27 cellular contexts compared by ENCODE assay signal in the genomic region with DNA sequence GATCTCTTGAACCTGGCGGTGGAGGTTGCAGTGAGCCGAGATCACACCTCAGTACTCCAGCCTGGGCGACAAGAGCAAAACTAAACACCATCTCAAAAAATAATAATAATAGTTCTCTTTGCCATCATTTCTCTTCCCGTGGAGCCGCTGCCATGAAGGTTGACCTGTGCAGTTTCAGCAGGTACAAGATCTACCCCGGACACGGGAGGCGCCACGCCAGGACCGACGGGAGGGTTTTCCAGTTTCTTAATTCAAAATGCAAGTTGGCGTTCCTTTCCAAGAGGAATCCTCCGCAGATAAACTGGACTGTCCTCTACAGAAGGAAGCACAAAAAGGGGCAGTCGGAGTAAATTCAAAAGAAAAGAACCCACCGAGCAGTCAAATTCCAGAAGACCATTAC. TPM values are rescaled to one million over a fixed set of nuclear protein-coding genes. Genes with fewer than 3 reads are reported as not detected.
A peak's percentile ranks its signal among the peaks of the same experiment; 100 is the strongest.
DNase-seq lines count a peak whose midpoint lies in the region; ATAC-seq, FAIRE-seq and TF ChIP-seq lines count a peak whose summit lies in the region.
"Had no signal": no experiment of that assay in that cellular context is flagged by ENCODE, and none has a peak within 500 bp of the region (broad histone marks: within the 10 kb centered on the region; RNA-seq: fewer than 3 reads in every experiment).

No MANE protein-coding gene starts in this region.

- peak overlapping the region; percentile 49 for H3K27ac Mint-ChIP-seq in T-helper 2 cell treated with Interferon-gamma antibody and Interleukin-4, amounts not matched to agents 5 μg/mL and 100 μg/mL, for 36 hours
- peak overlapping the region; percentile 72 for H3K27ac Mint-ChIP-seq in activated naive CD4-positive, alpha-beta T cell treated with anti-CD3 and anti-CD28 coated beads, Interleukin-2, amount 50 U/mL, for 24 hours
- peak overlapping the region; percentile 53 to 100 (median 80) for H3K27ac Mint-ChIP-seq in naive thymus-derived CD8-positive, alpha-beta T cell

- no peaks in the 10 kb centered on the region for H3K36me3 Mint-ChIP-seq in T-helper 2 cell treated with Interferon-gamma antibody and Interleukin-4, amounts not matched to agents 5 μg/mL and 100 μg/mL, for 36 hours (ENCODE audit: low read depth)
- H3K36me3 Mint-ChIP-seq in activated naive CD4-positive, alpha-beta T cell treated with anti-CD3 and anti-CD28 coated beads, Interleukin-2, amount 50 U/mL, for 24 hours = no peaks in the 10 kb centered on the region
- H3K36me3 Mint-ChIP-seq in naive thymus-derived CD8-positive, alpha-beta T cell = no peaks in the 10 kb centered on the region

- H3K4me1 Mint-ChIP-seq in T-helper 2 cell treated with Interferon-gamma antibody and Interleukin-4, amounts not matched to agents 5 μg/mL and 100 μg/mL, for 36 hours (ENCODE audit: low read depth) = peaks cover 55% of the 10 kb centered on the region
- H3K4me1 Mint-ChIP-seq in activated naive CD4-positive, alpha-beta T cell treated with anti-CD3 and anti-CD28 coated beads, Interleukin-2, amount 50 U/mL, for 24 hours = peaks cover 77% of the 10 kb centered on the region
- H3K4me1 Mint-ChIP-seq in naive thymus-derived CD8-positive, alpha-beta T cell = peaks cover 25 to 77% (median 72%) of the 10 kb centered on the region in 4 donors

- peak overlapping the region; percentile 76 for H3K4me3 Mint-ChIP-seq in T-helper 2 cell treated with Interferon-gamma antibody and Interleukin-4, amounts not matched to agents 5 μg/mL and 100 μg/mL, for 36 hours
- peak overlapping the region; percentile 81 for H3K4me3 Mint-ChIP-seq in activated naive CD4-positive, alpha-beta T cell treated with anti-CD3 and anti-CD28 coated beads, Interleukin-2, amount 50 U/mL, for 24 hours
- peak overlapping the region in 2 of 10 donors; percentile 39 to 42 for H3K4me3 Mint-ChIP-seq in naive thymus-derived CD8-positive, alpha-beta T cell

- TF ChIP-seq POLR2A in GM12891 (IDR thresholded peaks at IDR 0.05; ENCODE audit: low read depth, low read length) = no peak

- no peak for DNase-seq in T-helper 2 cell treated with Interferon-gamma antibody and Interleukin-4, amounts not matched to agents 5 μg/mL and 100 μg/mL, for 36 hours (ENCODE audit: low spot score)
- DNase-seq in T-helper 2 cell (no peak), GM12891 (ENCODE audit: insufficient read length, low spot score) (no peak), Kasumi-1 (lab: John Stamatoyannopoulos, UW) (no peak)
- DNase-seq in activated naive CD4-positive, alpha-beta T cell treated with Interleukin-2 at 50 U/mL for 16 hours = no peak
- DNase-seq in naive thymus-derived CD8-positive, alpha-beta T cell = no peak
- DNase-seq: 8988T; ACHN; CD4-positive, CD25-positive, alpha-beta regulatory T cell; DMS 273 treated with DMSO at 0.1 percent for 48 hours; DMS79; EL; GDM1; NCI-H1048; NCI-H1417; NCI-H1694; NCI-H2029 treated with DMSO at 0.1 percent for 48 hours; NCI-H446 treated with DMSO at 0.1 percent for 48 hours; NCI-H526; NCI-H82; RPMI8226; SHP77 had no signal

- no peak for FAIRE-seq in GM12891 (lab: Jason Lieb, UNC)
- FAIRE-seq: GM12878 had no signal

- no peaks in the 10 kb centered on the region for H3K27me3 Mint-ChIP-seq in T-helper 2 cell treated with Interferon-gamma antibody and Interleukin-4, amounts not matched to agents 5 μg/mL and 100 μg/mL, for 36 hours (ENCODE audit: low read depth)
- H3K27me3 Mint-ChIP-seq in activated naive CD4-positive, alpha-beta T cell treated with anti-CD3 and anti-CD28 coated beads, Interleukin-2, amount 50 U/mL, for 24 hours = no peaks in the 10 kb centered on the region
- no peaks in the 10 kb centered on the region for H3K27me3 Mint-ChIP-seq in naive thymus-derived CD8-positive, alpha-beta T cell
- H3K27me3 Mint-ChIP-seq: CD4-positive, CD25-positive, alpha-beta regulatory T cell; IgD-negative memory B cell had no signal

- H3K9me3 Mint-ChIP-seq in T-helper 2 cell treated with Interferon-gamma antibody and Interleukin-4, amounts not matched to agents 5 μg/mL and 100 μg/mL, for 36 hours = no peaks in the 10 kb centered on the region
- H3K9me3 Mint-ChIP-seq in activated naive CD4-positive, alpha-beta T cell treated with anti-CD3 and anti-CD28 coated beads, Interleukin-2, amount 50 U/mL, for 24 hours = no peaks in the 10 kb centered on the region
- no peaks in the 10 kb centered on the region for H3K9me3 Mint-ChIP-seq in naive thymus-derived CD8-positive, alpha-beta T cell
- H3K9me3 Mint-ChIP-seq: IgD-negative memory B cell had no signal

- ATAC-seq in naive thymus-derived CD8-positive, alpha-beta T cell = no peak
- no peak for ATAC-seq in GM18868 (IDR thresholded peaks at IDR 0.05; ENCODE audit: unreplicated experiment)
- ATAC-seq: GM12878, HCT116 had no signal

- POLR2A ChIA-PET in naive thymus-derived CD8-positive, alpha-beta T cell (lab: Charles Lee) = interaction anchor here (3.4 kb wide), 1 partner anchor 12 kb away, joined by 25 read pairs; a partner anchor contains a TSS

TF ChIP-seq in GM12891, 5 proteins besides CTCF, POLR2A, EP300 and RAD21:
- no peak for TF ChIP-seq POU2F2 (IDR thresholded peaks at IDR 0.05; ENCODE audit: low read depth, low read length)
- no peak for TF ChIP-seq SPI1 (IDR thresholded peaks at IDR 0.05; ENCODE audit: low read depth, low read length)
- no peak for TF ChIP-seq POLR2AphosphoS5 (IDR thresholded peaks at IDR 0.05; ENCODE audit: low read depth, low read length)
- no peak for TF ChIP-seq PAX5 (IDR thresholded peaks at IDR 0.05; ENCODE audit: insufficient read depth, low read length, severe bottlenecking)
- no peak for TF ChIP-seq TAF1 (IDR thresholded peaks at IDR 0.05; ENCODE audit: low read depth, low read length)

RNA-seq across cellular contexts. Expression of a gene that starts 11.3 kb away (rescaled TPM):
- 100 to 1,000 TPM; 140 to 147 TPM for total RNA-seq in naive thymus-derived CD8-positive, alpha-beta T cell
- 100 to 1,000 TPM; 244 to 265 (median 245) TPM for polyA plus RNA-seq in naive thymus-derived CD8-positive, alpha-beta T cell
- polyA plus RNA-seq in GM12891 (2012; ENCODE audit: low read depth, missing spikeins) = 17.4 TPM

RNA-seq across cellular contexts. Expression of a gene that starts 29.3 kb away (rescaled TPM):
- total RNA-seq in naive thymus-derived CD8-positive, alpha-beta T cell = not detected
- not detected for polyA plus RNA-seq in naive thymus-derived CD8-positive, alpha-beta T cell
- 0.86 TPM for polyA plus RNA-seq in GM12891 (2012; ENCODE audit: low read depth, missing spikeins)
- total RNA-seq: CD4-positive, CD25-positive, alpha-beta regulatory T cell had no signal
- polyA plus RNA-seq: IgD-negative memory B cell had no signal
